17 cellular contexts compared by ENCODE assay signal in the genomic region with DNA sequence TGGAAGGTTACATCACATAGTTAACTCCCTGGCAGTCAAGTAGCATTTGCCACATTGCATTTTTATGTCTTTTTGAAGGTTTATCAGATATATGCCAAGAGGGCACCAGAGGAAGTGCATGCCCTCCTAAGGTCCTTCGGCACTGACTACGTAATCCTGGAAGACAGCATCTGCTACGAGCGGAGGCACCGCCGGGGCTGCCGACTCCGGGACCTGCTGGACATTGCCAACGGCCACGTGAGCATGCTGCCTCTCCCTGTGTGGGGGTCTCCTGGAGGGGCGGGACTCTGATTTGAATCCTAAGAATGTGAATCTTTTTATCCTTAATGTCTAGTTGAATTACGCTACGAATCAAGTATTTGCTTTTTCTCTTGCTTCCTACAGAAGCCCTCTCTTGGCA.
DNase-seq lines count a peak whose midpoint lies in the region; TF ChIP-seq lines count a peak whose summit lies in the region.
"Had no signal": no experiment of that assay in that cellular context is flagged by ENCODE, and none has a peak within 500 bp of the region (broad histone marks: within the 10 kb centered on the region; RNA-seq: fewer than 3 reads in every experiment).

No MANE protein-coding gene starts in this region.

- peak overlapping the region; percentile 63 for H2AFZ ChIP-seq in parathyroid adenoma

- H3K27me3 ChIP-seq in parathyroid adenoma (ENCODE audit: control insufficient read depth, insufficient read depth, low read length): no peaks in the 10 kb centered on the region
- H3K27me3 ChIP-seq: BE2C, BLaER1 had no signal

- H3K4me3 Mint-ChIP-seq in endothelial cell (ENCODE audit: unreplicated experiment): peak overlapping the region; percentile 37
- H3K4me3 Mint-ChIP-seq: CD4-positive, alpha-beta T cell; CD8-positive, alpha-beta T cell had no signal

- no peaks in the 10 kb centered on the region for H3K79me2 ChIP-seq in parathyroid adenoma

- TF ChIP-seq CTCF in endothelial cell (IDR thresholded peaks at IDR 0.05; ENCODE audit: unreplicated experiment) (no peak), parathyroid adenoma (IDR thresholded peaks at IDR 0.05) (no peak)

- H3K36me3 Mint-ChIP-seq in endothelial cell (ENCODE audit: low read depth, unreplicated experiment): peaks cover 40% of the 10 kb centered on the region

- H3K4me1 Mint-ChIP-seq in endothelial cell (ENCODE audit: unreplicated experiment): peaks cover 10% of the 10 kb centered on the region

- H3K4me3 ChIP-seq in parathyroid adenoma (ENCODE audit: low read depth, low read length): peak overlapping the region; percentile 30
- H3K4me3 ChIP-seq: BLaER1, GM12878 had no signal

- peak overlapping the region; percentile 62 for H3K4me2 ChIP-seq in parathyroid adenoma (ENCODE audit: low read length)
- H3K4me2 ChIP-seq: BLaER1 had no signal

- H3K9me3 Mint-ChIP-seq in endothelial cell (ENCODE audit: unreplicated experiment): no peaks in the 10 kb centered on the region
- H3K9me3 Mint-ChIP-seq: CD4-positive, alpha-beta T cell; CD8-positive, alpha-beta T cell had no signal

- no peak overlapping the region for H3K9ac ChIP-seq in parathyroid adenoma
- H3K9ac ChIP-seq: BLaER1 had no signal

- H3K4me1 ChIP-seq in parathyroid adenoma: peaks cover 12% of the 10 kb centered on the region
- H3K4me1 ChIP-seq: BLaER1, Caco-2 had no signal

- H3K27ac Mint-ChIP-seq in endothelial cell (ENCODE audit: unreplicated experiment): peak overlapping the region; percentile 13
- H3K27ac Mint-ChIP-seq: CD4-positive, alpha-beta T cell; CD8-positive, alpha-beta T cell had no signal

- DNase-seq in amniotic epithelial cell (ENCODE audit: low read depth) (peak; percentile 19), endothelial cell (ENCODE audit: low spot score) (no peak), NCI-H2227 treated with DMSO at 0.1 percent for 48 hours (lab: John Stamatoyannopoulos, UW) (no peak), C1 segment of cervical spinal cord (lab: John Stamatoyannopoulos, UW) (no peak), NCI-H1930 (lab: John Stamatoyannopoulos, UW) (no peak)
- DNase-seq: 8988T; ACHN; BE2C; Caco-2; Calu3; CD4-positive, alpha-beta T cell; CD8-positive, alpha-beta T cell; GDM1 had no signal

- no peaks in the 10 kb centered on the region for H3K9me3 ChIP-seq in parathyroid adenoma (ENCODE audit: control insufficient read depth, low read length)
- H3K9me3 ChIP-seq: BE2C, Caco-2 had no signal

- H3K36me3 ChIP-seq in parathyroid adenoma (ENCODE audit: control insufficient read depth, insufficient read depth, low read length): no peaks in the 10 kb centered on the region

- H3K27ac ChIP-seq in parathyroid adenoma: no peak overlapping the region
- H3K27ac ChIP-seq: BLaER1, C4-2B had no signal

- no peaks in the 10 kb centered on the region for H3K27me3 Mint-ChIP-seq in endothelial cell (ENCODE audit: unreplicated experiment)
- H3K27me3 Mint-ChIP-seq: CD4-positive, alpha-beta T cell had no signal
